14 cellular contexts compared by ENCODE assay signal in genomic region chr1:168252204-168252733, GRCh38. TPM values are rescaled to one million over a fixed set of nuclear protein-coding genes. Genes with fewer than 3 reads are reported as not detected.
A peak's percentile ranks its signal among the peaks of the same experiment; 100 is the strongest.
DNase-seq lines count a peak whose midpoint lies in the region; ATAC-seq, FAIRE-seq and TF ChIP-seq lines count a peak whose summit lies in the region.
"Had no signal": no experiment of that assay in that cellular context is flagged by ENCODE, and none has a peak within 500 bp of the region (broad histone marks: within the 10 kb centered on the region; RNA-seq: fewer than 3 reads in every experiment).

No MANE protein-coding gene starts in this region.

- no peak for TF ChIP-seq CTCF in body of pancreas (IDR thresholded peaks at IDR 0.05)

- TF ChIP-seq POLR2A in GM12892 (IDR thresholded peaks at IDR 0.05; ENCODE audit: low read depth, low read length): no peak
- TF ChIP-seq POLR2A in body of pancreas (IDR thresholded peaks at IDR 0.05): no peak

- DNase-seq in GM12892 (ENCODE audit: insufficient read length) (no peak), fibroblast of peridontal ligament (ENCODE audit: extremely low read depth) (peak; percentile 40), H7 (no peak), body of pancreas (no peak)
- no peak for DNase-seq in activated T-helper 2 cell treated with anti-CD3 and anti-CD28 coated beads, Interferon-gamma antibody, Interleukin-2, Interleukin-4, amounts not matched to agents 10 μg/mL and 5 μg/mL and 100 μg/mL, durations not matched to agents 14 hours and 24 hours and 36 hours (ENCODE audit: low spot score)
- no peak for DNase-seq in stimulated activated effector memory CD8-positive, alpha-beta T cell treated with anti-CD3 and anti-CD28 coated beads, Interleukin-12 subunit alpha, Interleukin-12 subunit beta, amount 100 ng/mL, for 72 hours (ENCODE audit: low spot score in 2 of 2)
- no peak for DNase-seq in activated CD8-positive, alpha-beta memory T cell treated with anti-CD3 and anti-CD28 coated beads for 24 hours
- DNase-seq: CD4-positive, alpha-beta memory T cell; NCI-H1092 treated with DMSO at 0.1 percent for 48 hours; NCI-H1694; NCI-H446; PC-9 had no signal

- 73 to 74% methylated on average over 3 of the region's 3 CpGs for WGBS in body of pancreas, 2 donors

- peak; percentile 56 for FAIRE-seq in GM12892 (lab: Jason Lieb, UNC)

- peak overlapping the region; percentile 21 for H3K27ac Mint-ChIP-seq in activated T-helper 2 cell treated with anti-CD3 and anti-CD28 coated beads, Interferon-gamma antibody, Interleukin-2, Interleukin-4, amounts not matched to agents 10 μg/mL and 5 μg/mL and 100 μg/mL, durations not matched to agents 14 hours and 24 hours and 36 hours
- peak overlapping the region; percentile 15 for H3K27ac Mint-ChIP-seq in stimulated activated effector memory CD8-positive, alpha-beta T cell treated with anti-CD3 and anti-CD28 coated beads, Interleukin-12 subunit alpha, Interleukin-12 subunit beta, amount 100 ng/mL, for 72 hours
- H3K27ac Mint-ChIP-seq: B cell had no signal

- H3K4me3 ChIP-seq in H7 (ENCODE audit: insufficient read depth, low read depth, low read length) (no peak overlapping the region), body of pancreas (no peak overlapping the region)
- H3K4me3 ChIP-seq: PC-9 had no signal

- H3K4me1 ChIP-seq in body of pancreas: no peaks in the 10 kb centered on the region

- intact Hi-C loops in activated T-helper 2 cell treated with anti-CD3 and anti-CD28 coated beads, Interferon-gamma antibody, Interleukin-2, Interleukin-4, amounts not matched to agents 10 μg/mL and 5 μg/mL and 100 μg/mL, durations not matched to agents 14 hours and 24 hours and 36 hours (cut with micrococcal nuclease): no loop called here
- intact Hi-C loops in body of pancreas (cut with DNase I): no loop called here

- H3K9me3 ChIP-seq in body of pancreas: peaks cover 0 to 13% (median 0%) of the 10 kb centered on the region in 3 donors

- no peak overlapping the region for H3K4me3 Mint-ChIP-seq in activated T-helper 2 cell treated with anti-CD3 and anti-CD28 coated beads, Interferon-gamma antibody, Interleukin-2, Interleukin-4, amounts not matched to agents 10 μg/mL and 5 μg/mL and 100 μg/mL, durations not matched to agents 14 hours and 24 hours and 36 hours (ENCODE audit: low read depth)
- no peak overlapping the region for H3K4me3 Mint-ChIP-seq in stimulated activated effector memory CD8-positive, alpha-beta T cell treated with anti-CD3 and anti-CD28 coated beads, Interleukin-12 subunit alpha, Interleukin-12 subunit beta, amount 100 ng/mL, for 72 hours
- H3K4me3 Mint-ChIP-seq: B cell; CD4-positive, alpha-beta memory T cell had no signal

- H3K27me3 Mint-ChIP-seq in activated T-helper 2 cell treated with anti-CD3 and anti-CD28 coated beads, Interferon-gamma antibody, Interleukin-2, Interleukin-4, amounts not matched to agents 10 μg/mL and 5 μg/mL and 100 μg/mL, durations not matched to agents 14 hours and 24 hours and 36 hours (ENCODE audit: low read depth): no peaks in the 10 kb centered on the region
- H3K27me3 Mint-ChIP-seq: B cell; CD4-positive, alpha-beta memory T cell had no signal

- H3K27me3 ChIP-seq in H7 (ENCODE audit: control insufficient read depth, insufficient read depth, low read length): no peaks in the 10 kb centered on the region
- H3K27me3 ChIP-seq in body of pancreas: no peaks in the 10 kb centered on the region

- peaks cover 33% of the 10 kb centered on the region for H3K4me1 Mint-ChIP-seq in activated T-helper 2 cell treated with anti-CD3 and anti-CD28 coated beads, Interferon-gamma antibody, Interleukin-2, Interleukin-4, amounts not matched to agents 10 μg/mL and 5 μg/mL and 100 μg/mL, durations not matched to agents 14 hours and 24 hours and 36 hours (ENCODE audit: low read depth)
- peaks cover 27% of the 10 kb centered on the region for H3K4me1 Mint-ChIP-seq in stimulated activated effector memory CD8-positive, alpha-beta T cell treated with anti-CD3 and anti-CD28 coated beads, Interleukin-12 subunit alpha, Interleukin-12 subunit beta, amount 100 ng/mL, for 72 hours

- H3K9me3 Mint-ChIP-seq in activated T-helper 2 cell treated with anti-CD3 and anti-CD28 coated beads, Interferon-gamma antibody, Interleukin-2, Interleukin-4, amounts not matched to agents 10 μg/mL and 5 μg/mL and 100 μg/mL, durations not matched to agents 14 hours and 24 hours and 36 hours: peaks cover 27% of the 10 kb centered on the region
- peaks cover 2% of the 10 kb centered on the region for H3K9me3 Mint-ChIP-seq in stimulated activated effector memory CD8-positive, alpha-beta T cell treated with anti-CD3 and anti-CD28 coated beads, Interleukin-12 subunit alpha, Interleukin-12 subunit beta, amount 100 ng/mL, for 72 hours

- H3K36me3 ChIP-seq in H7 (replicated peaks; ENCODE audit: control insufficient read depth, insufficient read depth, low read length) (no peaks in the 10 kb centered on the region), body of pancreas (replicated peaks in 1 of 2; ENCODE audit: insufficient read depth in 1 of 2, low read depth in 2 of 2) (peaks cover 0 to 4% of the 10 kb centered on the region in 2 donors)

- no peak overlapping the region for H3K27ac ChIP-seq in body of pancreas
- H3K27ac ChIP-seq: PC-9 had no signal

- H3K36me3 Mint-ChIP-seq in activated T-helper 2 cell treated with anti-CD3 and anti-CD28 coated beads, Interferon-gamma antibody, Interleukin-2, Interleukin-4, amounts not matched to agents 10 μg/mL and 5 μg/mL and 100 μg/mL, durations not matched to agents 14 hours and 24 hours and 36 hours (ENCODE audit: low read depth): peaks cover 95% of the 10 kb centered on the region
- peaks cover 77% of the 10 kb centered on the region for H3K36me3 Mint-ChIP-seq in stimulated activated effector memory CD8-positive, alpha-beta T cell treated with anti-CD3 and anti-CD28 coated beads, Interleukin-12 subunit alpha, Interleukin-12 subunit beta, amount 100 ng/mL, for 72 hours

- ATAC-seq in stimulated activated effector memory CD8-positive, alpha-beta T cell treated with anti-CD3 and anti-CD28 coated beads, Interleukin-12 subunit alpha, Interleukin-12 subunit beta, amount 100 ng/mL, for 72 hours: no peak
- no peak for ATAC-seq in body of pancreas
- ATAC-seq: HCT116 had no signal

RNA-seq across cellular contexts. Expression of gene SFT2D2, which starts 26.5 kb away (rescaled TPM):
- polyA plus RNA-seq in GM12892 (2012; ENCODE audit: missing spikeins): 13.5 TPM
- 106 and 119 TPM in 2 replicates for total RNA-seq in activated T-helper 2 cell treated with anti-CD3 and anti-CD28 coated beads, Interferon-gamma antibody, Interleukin-2, Interleukin-4, amounts not matched to agents 10 μg/mL and 5 μg/mL and 100 μg/mL, durations not matched to agents 14 hours and 24 hours and 36 hours
- 10.0 and 14.6 TPM in 2 replicates for total RNA-seq in H7 (2014; rRNA removed; shearing (Covaris generic))
- total RNA-seq in body of pancreas: 10 to 100 TPM; 13.8 to 19.5 TPM

RNA-seq across cellular contexts. Expression of gene TBX19, which starts 28.4 kb away (rescaled TPM):
- 2.2 TPM for polyA plus RNA-seq in GM12892 (2012; ENCODE audit: missing spikeins)
- 6.5 and 7.6 TPM in 2 replicates for total RNA-seq in activated T-helper 2 cell treated with anti-CD3 and anti-CD28 coated beads, Interferon-gamma antibody, Interleukin-2, Interleukin-4, amounts not matched to agents 10 μg/mL and 5 μg/mL and 100 μg/mL, durations not matched to agents 14 hours and 24 hours and 36 hours
- 2.1 and 2.7 TPM in 2 replicates for total RNA-seq in H7 (2014; rRNA removed; shearing (Covaris generic))
- total RNA-seq in body of pancreas: 1 to 10 TPM in 1 of 2 donors, under 1 TPM in 1; 0.78 to 2.0 TPM
